Comparison of ENCODE assay signal across 1 cellular context in genomic region chr19:18300930-18301717, GRCh38.
TF ChIP-seq lines count a peak whose summit lies in the region.

No MANE protein-coding gene starts in this region.

TF ChIP-seq in HepG2, 621 proteins besides CTCF, POLR2A, EP300 and RAD21 (continued from another document and continues in another):
- TF ChIP-seq ZNF503 (CRISPR knock-in tag; IDR thresholded peaks at IDR 0.05) (no peak), RELA (CRISPR knock-in tag; IDR thresholded peaks at IDR 0.05) (no peak), ZNF224 (CRISPR knock-in tag; IDR thresholded peaks at IDR 0.05) (no peak), KIAA2018 (CRISPR knock-in tag; IDR thresholded peaks at IDR 0.05; ENCODE audit: borderline replicate concordance) (no peak), DZIP1 (CRISPR knock-in tag; IDR thresholded peaks at IDR 0.05) (no peak), CCDC6 (CRISPR knock-in tag; IDR thresholded peaks at IDR 0.05) (no peak), ZHX1 (CRISPR knock-in tag; IDR thresholded peaks at IDR 0.05; ENCODE audit: low read depth) (no peak), XRCC5 (optimal IDR thresholded peaks at IDR 0.05; ENCODE audit: low read length) (peak; percentile 62), RORA (CRISPR knock-in tag; IDR thresholded peaks at IDR 0.05) (no peak), ZNF350 (CRISPR knock-in tag; IDR thresholded peaks at IDR 0.05; ENCODE audit: borderline replicate concordance, low read depth) (peak; percentile 58; the same call in 1 of the 2 replicates), E2F5 (CRISPR knock-in tag; conservative IDR thresholded peaks at IDR 0.05) (no peak), MED8 (CRISPR knock-in tag; IDR thresholded peaks at IDR 0.05; ENCODE audit: insufficient replicate concordance) (no peak), JUND (CRISPR knock-in tag; IDR thresholded peaks at IDR 0.05) (peak; percentile 96), ZNF770 (CRISPR knock-in tag; IDR thresholded peaks at IDR 0.05) (peak; percentile 86), HIC2 (CRISPR knock-in tag; IDR thresholded peaks at IDR 0.05; ENCODE audit: low read depth) (peak; percentile 89), CBFB (CRISPR knock-in tag; IDR thresholded peaks at IDR 0.05) (no peak), NRL (CRISPR knock-in tag; IDR thresholded peaks at IDR 0.05; ENCODE audit: borderline replicate concordance) (no peak), CHD4 (IDR thresholded peaks at IDR 0.05; ENCODE audit: borderline replicate concordance, low read length) (peak; percentile 20; the same call in 1 of the 2 replicates), HNRNPLL (IDR thresholded peaks at IDR 0.05; ENCODE audit: low read depth, low read length, poor library complexity, severe bottlenecking) (no peak), MAZ (IDR thresholded peaks at IDR 0.05; ENCODE audit: borderline replicate concordance, low read depth, low read length) (peak; percentile 43; the same call in 1 of the 2 replicates), MAZ (CRISPR knock-in tag; IDR thresholded peaks at IDR 0.05; ENCODE audit: low read depth) (no peak), ZBTB37 (CRISPR knock-in tag; IDR thresholded peaks at IDR 0.05) (no peak), RBFOX2 (IDR thresholded peaks at IDR 0.05; ENCODE audit: low read depth, low read length) (no peak), KAT7 (CRISPR knock-in tag; IDR thresholded peaks at IDR 0.05; ENCODE audit: borderline replicate concordance) (no peak), ZNF687 (CRISPR knock-in tag; IDR thresholded peaks at IDR 0.05) (peak; percentile 84)
